ENCODE assay signal across 2 cellular contexts in the genomic region with DNA sequence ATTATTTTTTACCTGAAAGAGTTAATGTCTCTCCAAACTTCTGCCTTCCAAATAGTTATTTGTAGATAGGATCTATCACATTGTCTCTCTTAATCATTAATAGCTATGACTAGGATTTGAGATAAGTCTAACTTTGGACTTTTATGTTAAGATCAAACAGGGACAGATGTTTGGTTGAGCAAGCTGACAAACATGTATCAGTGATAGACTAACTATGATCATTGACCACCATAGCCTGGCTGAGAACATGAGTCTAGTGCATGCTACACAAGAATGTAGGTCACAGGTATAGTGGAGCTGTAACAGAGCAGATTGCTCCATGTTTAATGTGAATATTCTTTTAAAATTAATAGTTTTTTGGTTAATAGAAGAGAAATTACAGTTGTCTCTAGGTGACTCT. TPM values are rescaled to one million over a fixed set of nuclear protein-coding genes. Genes with fewer than 3 reads are reported as not detected.
"Had no signal": no experiment of that assay in that cellular context is flagged by ENCODE, and none has a peak within 500 bp of the region (broad histone marks: within the 10 kb centered on the region; RNA-seq: fewer than 3 reads in every experiment).

No MANE protein-coding gene starts in this region.

RNA-seq across cellular contexts. Expression of gene SYT15B, which starts 52.0 kb away (rescaled TPM):
- total RNA-seq: activated B cell treated with CpG ODN at 0.5 μM for 24 hours; activated CD4-positive, alpha-beta T cell treated with anti-CD3 and anti-CD28 coated beads, Interleukin-2, amount 10 ng/mL, durations not matched to agents 24 days and 14 days had no signal
